26 cellular contexts compared by ENCODE assay signal in the genomic region with DNA sequence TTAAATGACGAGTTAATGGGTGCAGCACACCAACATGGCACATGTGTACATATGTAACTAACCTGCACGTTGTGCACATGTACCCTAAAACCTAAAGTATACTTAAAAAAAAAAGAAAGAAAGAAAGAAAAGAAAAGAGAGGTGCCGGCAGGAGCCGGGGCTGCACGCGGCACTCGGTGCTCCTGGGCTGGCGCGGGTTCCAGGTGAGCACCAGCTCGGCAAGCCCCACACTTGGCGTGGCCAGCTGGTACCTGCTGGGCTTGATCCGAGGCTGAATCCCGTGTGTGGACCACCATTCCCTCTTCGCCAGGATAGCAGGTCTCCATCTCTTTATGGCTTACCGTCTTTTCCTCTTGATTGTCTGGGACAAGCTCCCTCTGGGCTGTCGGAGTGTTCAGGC. TPM values are rescaled to one million over a fixed set of nuclear protein-coding genes. Genes with fewer than 3 reads are reported as not detected.
DNase-seq lines count a peak whose midpoint lies in the region; ATAC-seq, FAIRE-seq and TF ChIP-seq lines count a peak whose summit lies in the region.
"Had no signal": no experiment of that assay in that cellular context is flagged by ENCODE, and none has a peak within 500 bp of the region (broad histone marks: within the 10 kb centered on the region; RNA-seq: fewer than 3 reads in every experiment).

No MANE protein-coding gene starts in this region.

- H2BK5ac ChIP-seq in H1 (ENCODE audit: low read depth, low read length), result peak overlapping the region; percentile 44; the same call in 1 of the 2 replicates

- H4K5ac ChIP-seq in H1 (ENCODE audit: insufficient read length, low read depth, low read length), result no peak overlapping the region

- H3F3A ChIP-seq in GM23248 (ENCODE audit: insufficient read depth), result no peaks in the 10 kb centered on the region

- no peaks in the 10 kb centered on the region for H4K20me1 ChIP-seq in H1 (replicated peaks in 1 of 2; ENCODE audit: control insufficient read depth in 1 of 2, insufficient read depth in 2 of 2, low read length in 2 of 2)
- no peaks in the 10 kb centered on the region for H4K20me1 ChIP-seq in GM23248 (ENCODE audit: insufficient read depth)
- H4K20me1 ChIP-seq: BLaER1 had no signal

- no peak for TF ChIP-seq POLR2A in H1 (IDR thresholded peaks at IDR 0.05; ENCODE audit: control extremely low read depth in 1 of 2, low read depth in 2 of 2, low read length in 2 of 2)

- no peak overlapping the region for H3K27ac ChIP-seq in H1 (ENCODE audit: low read depth, low read length)
- H3K27ac ChIP-seq in GM23248, result no peak overlapping the region
- no peak overlapping the region for H3K27ac ChIP-seq in heart right ventricle
- H3K27ac ChIP-seq: BLaER1 had no signal

- H2BK20ac ChIP-seq in H1 (ENCODE audit: low read length), result no peak overlapping the region

- no peaks in the 10 kb centered on the region for H3K4me1 Mint-ChIP-seq in osteocyte (ENCODE audit: unreplicated experiment)
- H3K4me1 Mint-ChIP-seq: CD14-positive monocyte; CD4-positive, alpha-beta memory T cell; CD4-positive, CD25-positive, alpha-beta regulatory T cell; CD8-positive, alpha-beta memory T cell had no signal

- DNase-seq in H1 (ENCODE audit: low read depth in 1 of 2, low spot score in 2 of 2) (peak in 1 of 2 experiments; percentile 37), osteocyte (ENCODE audit: extremely low spot score, unreplicated experiment) (peak; percentile 80), GM23248 (no peak), Right ventricle myocardium superior (no peak), heart right ventricle (no peak)
- DNase-seq: 8988T; ACHN; C1 segment of cervical spinal cord; CD4-positive, alpha-beta memory T cell; CD4-positive, CD25-positive, alpha-beta regulatory T cell; CD8-positive, alpha-beta memory T cell; COR-L47; DMS 273 treated with DMSO at 0.1 percent for 48 hours; DMS153; DMS53; DMS79; DND-41; EL; GDM1 had no signal

- no peak overlapping the region for H2BK15ac ChIP-seq in H1 (ENCODE audit: low read length)

- H3K27me3 ChIP-seq in H1 (replicated peaks in 1 of 4; ENCODE audit: control insufficient read depth in 3 of 4, extremely low read depth in 1 of 4, insufficient read depth in 3 of 4, low read length in 3 of 4) (no peaks in the 10 kb centered on the region), GM23248 (replicated peaks; ENCODE audit: insufficient read depth) (0 out of 2 replicates have a peak, but pooled peaks cover 8% of the 10 kb centered on the region), heart right ventricle (no peaks in the 10 kb centered on the region)
- H3K27me3 ChIP-seq: BE2C, BLaER1 had no signal

- H3K14ac ChIP-seq in H1 (ENCODE audit: insufficient read length), result no peak overlapping the region

- H2BK12ac ChIP-seq in H1 (ENCODE audit: low read depth, low read length), result no peak overlapping the region

- TF ChIP-seq RAD21 in H1 (IDR thresholded peaks at IDR 0.05 in 1 of 2, conservative IDR thresholded peaks at IDR 0.05 in 1 of 2; ENCODE audit: low read depth in 2 of 2, low read length in 2 of 2), result no peak

- H3K9me3 ChIP-seq in H1 (ENCODE audit: insufficient read depth in 2 of 2, low read depth in 1 of 2, low read length in 1 of 2), result peaks cover 2 to 7% of the 10 kb centered on the region in 2 experiments; a peak in 3 of 4 replicates
- H3K9me3 ChIP-seq in GM23248 (ENCODE audit: low read depth), result no peaks in the 10 kb centered on the region
- H3K9me3 ChIP-seq in heart right ventricle, result peaks cover 0 to 18% (median 0%) of the 10 kb centered on the region in 11 donors
- H3K9me3 ChIP-seq: BE2C had no signal

- no peak for TF ChIP-seq EP300 in H1 (IDR thresholded peaks at IDR 0.05; ENCODE audit: borderline replicate concordance in 1 of 2, low read depth in 2 of 2, low read length in 2 of 2)

- no peak overlapping the region for H3K4ac ChIP-seq in H1 (replicated peaks; ENCODE audit: insufficient read length, low read depth, low read length)

- H3K4me3 Mint-ChIP-seq in osteocyte (ENCODE audit: unreplicated experiment), result no peak overlapping the region
- H3K4me3 Mint-ChIP-seq: CD14-positive monocyte; CD4-positive, alpha-beta memory T cell; CD8-positive, alpha-beta memory T cell had no signal

- H3K9me3 Mint-ChIP-seq in osteocyte (ENCODE audit: unreplicated experiment), result peaks cover 5% of the 10 kb centered on the region

- no peak overlapping the region for H2AK5ac ChIP-seq in H1 (ENCODE audit: low read depth, low read length)

- TF ChIP-seq CTCF in H1 (IDR thresholded peaks at IDR 0.05; ENCODE audit: control extremely low read depth in 1 of 3, insufficient read depth in 1 of 3, low read depth in 1 of 3, low read length in 3 of 3) (no peak), osteocyte (IDR thresholded peaks at IDR 0.05) (no peak), heart right ventricle (IDR thresholded peaks at IDR 0.05) (no peak)

- H2AFZ ChIP-seq in H1 (ENCODE audit: low read length), result no peak overlapping the region
- no peak overlapping the region for H2AFZ ChIP-seq in GM23248

- H3K79me2 ChIP-seq in H1 (ENCODE audit: control insufficient read depth in 1 of 2, insufficient read depth in 2 of 2, low read length in 2 of 2), result no peaks in the 10 kb centered on the region
- H3K79me2 ChIP-seq in GM23248 (ENCODE audit: insufficient read depth), result no peaks in the 10 kb centered on the region

- intact Hi-C loops in Right ventricle myocardium superior (cut with DNase I), result no loop called here
- intact Hi-C loops in heart right ventricle (cut with DNase I), result loop anchor here in 3 of 10 donors (10.0 kb wide), 4 partner anchors 76 to 154 kb away; a partner anchor contains a TSS

- ATAC-seq in Right ventricle myocardium superior (ENCODE audit: poor library complexity) (no peak), heart right ventricle (no peak)
- ATAC-seq: GM12878 had no signal

- H2BK120ac ChIP-seq in H1 (replicated peaks; ENCODE audit: low read depth, low read length), result no peak overlapping the region

- H3K23ac ChIP-seq in H1 (ENCODE audit: insufficient read length), result no peak overlapping the region

- H3K23me2 ChIP-seq in H1 (ENCODE audit: low read depth, low read length), result no peaks in the 10 kb centered on the region

- H4K8ac ChIP-seq in H1 (ENCODE audit: extremely low read depth, insufficient read depth, low read length), result no peak overlapping the region

- no peaks in the 10 kb centered on the region for H3K36me3 Mint-ChIP-seq in osteocyte (ENCODE audit: unreplicated experiment)
- H3K36me3 Mint-ChIP-seq: CD14-positive monocyte; CD4-positive, CD25-positive, alpha-beta regulatory T cell had no signal

- POLR2A ChIA-PET in H1 (lab: Charles Lee; ENCODE audit: partially characterized antibody), result interaction anchor here (0.6 kb wide), 1 partner anchor 11 kb away, joined by 3 read pairs; no protein-coding TSS in a partner anchor

- H3K4me2 ChIP-seq in H1 (ENCODE audit: insufficient read depth in 1 of 2, low read depth in 2 of 2, low read length in 2 of 2) (no peak overlapping the region), GM23248 (ENCODE audit: unreplicated experiment) (no peak overlapping the region)
- H3K4me2 ChIP-seq: BLaER1 had no signal

- H3K56ac ChIP-seq in H1 (replicated peaks; ENCODE audit: insufficient read length, low read depth, low read length), result no peak overlapping the region

- no peaks in the 10 kb centered on the region for H3K9me2 ChIP-seq in GM23248 (ENCODE audit: insufficient read depth)

- in situ Hi-C loops in GM23248 (cut with MboI), result no loop called here

- H3K4me3 ChIP-seq in H1 (ENCODE audit: extremely low read depth in 1 of 4, insufficient read depth in 2 of 4, low read depth in 3 of 4, low read length in 4 of 4), result no peak overlapping the region
- H3K4me3 ChIP-seq in GM23248, result no peak overlapping the region
- H3K4me3 ChIP-seq in heart right ventricle, result no peak overlapping the region
- H3K4me3 ChIP-seq: BLaER1, GM12878 had no signal

- H3K4me1 ChIP-seq in H1 (replicated peaks in 1 of 4; ENCODE audit: control insufficient read depth in 3 of 4, insufficient read depth in 4 of 4, low read length in 3 of 4) (no peaks in the 10 kb centered on the region; a peak in 1 of 7 replicates), GM23248 (ENCODE audit: insufficient read depth) (no peaks in the 10 kb centered on the region), heart right ventricle (no peaks in the 10 kb centered on the region)
- H3K4me1 ChIP-seq: BE2C, BLaER1 had no signal

- no peak overlapping the region for H3K9ac ChIP-seq in H1 (replicated peaks in 1 of 4; ENCODE audit: extremely low read depth in 1 of 4, low read depth in 3 of 4, low read length in 3 of 4)
- H3K9ac ChIP-seq in GM23248, result no peak overlapping the region
- H3K9ac ChIP-seq: BLaER1 had no signal

- peaks cover 9% of the 10 kb centered on the region for H3K27me3 Mint-ChIP-seq in osteocyte (ENCODE audit: unreplicated experiment)

- CTCF ChIA-PET in H1 (lab: Charles Lee; ENCODE audit: partially characterized antibody), result interaction anchor here (1.5 kb wide), 1 partner anchor 306 kb away, joined by 4 read pairs; no protein-coding TSS in a partner anchor

- H3K36me3 ChIP-seq in H1 (ENCODE audit: control insufficient read depth in 2 of 4, insufficient read depth in 4 of 4, low read length in 3 of 4) (no peaks in the 10 kb centered on the region), GM23248 (ENCODE audit: low read depth) (no peaks in the 10 kb centered on the region), heart right ventricle (no peaks in the 10 kb centered on the region)
- H3K36me3 ChIP-seq: BE2C, BLaER1 had no signal

- H4K91ac ChIP-seq in H1 (replicated peaks; ENCODE audit: insufficient read length, low read length), result no peak overlapping the region

- no peak overlapping the region for H3K27ac Mint-ChIP-seq in osteocyte (ENCODE audit: unreplicated experiment)
- H3K27ac Mint-ChIP-seq: CD14-positive monocyte; CD4-positive, alpha-beta memory T cell; CD4-positive, CD25-positive, alpha-beta regulatory T cell had no signal

- WGBS in H1 (ENCODE audit: extremely low coverage in 1 of 2, insufficient coverage in 1 of 2, insufficient read length in 1 of 2, insufficient replicate concordance in 2 of 2, low coverage in 1 of 2, low lambda C conversion rate in 2 of 2, missing lambda C conversion rate in 1 of 2), 2 experiments, result 92% methylated on average over 16 of the region's 16 CpGs; no CpG with 5 or more reads in 1 of the 2 experiments
- WGBS in GM23248 (ENCODE audit: low coverage in 1 of 2, low lambda C conversion rate in 2 of 2, missing lambda C conversion rate in 2 of 2), 2 experiments, result 85% methylated on average over 15 to 16 of the region's 16 CpGs
- 95 to 96% methylated on average over 16 of the region's 16 CpGs for WGBS in heart right ventricle, 2 donors

- FAIRE-seq in H1 (lab: Jason Lieb, UNC), result no peak
- FAIRE-seq: A204.1, GM12878, GM12892, GM18507 had no signal

- H3K79me1 ChIP-seq in H1 (ENCODE audit: low read depth, low read length), result no peaks in the 10 kb centered on the region

- H3K18ac ChIP-seq in H1 (ENCODE audit: extremely low read depth, low read length), result no peak overlapping the region

RNA-seq across cellular contexts. Expression of a gene that starts 17.9 kb away (rescaled TPM):
- total RNA-seq in H1 (2021; fragmentation: NEBNext Ultra II Directional; extraction: Animal tissue kit (Norgen Biotek cat#: 25700)), result 3.8 and 4.4 TPM in 2 replicates
- polyA plus RNA-seq in H1 (2011; rRNA removed) (3.2 and 3.7 TPM in 2 replicates), GM23248 (2016; fragmentation: Nextera tagmentation; extraction: Ambion mirVana) (1.2 and 1.3 TPM in 2 replicates), heart right ventricle (1 to 10 TPM; 1.8 to 6.5 TPM)
- 3.8 TPM for polyA plus RNA-seq in H1 (2011; cell fraction: cytosol; rRNA removed)
- polyA plus RNA-seq in H1 (2011; cell fraction: nucleus; rRNA removed), result 6.5 TPM
- 3.4 to 5.2 TPM (median 4.3 TPM) in 4 replicates for polyA plus RNA-seq in H1 (2012, experiment 1 of 2)
- 0.33 TPM for polyA plus RNA-seq in H1 (2012, experiment 2 of 2)
- polyA plus RNA-seq in H1 (2013, experiment 1 of 2), result 2.9 TPM
- 2.2 TPM for polyA plus RNA-seq in H1 (2013, experiment 2 of 2)
- 20.2 and 28.7 TPM in 2 replicates for polyA minus RNA-seq in H1 (2011; rRNA and poly(A)+ RNA removed)
- 2.3 TPM for polyA minus RNA-seq in H1 (2011; cell fraction: cytosol; rRNA and poly(A)+ RNA removed)
- polyA minus RNA-seq in H1 (2011; cell fraction: nucleus; rRNA and poly(A)+ RNA removed), result 10.7 TPM
- total RNA-seq in osteocyte (2.3 and 2.8 TPM in 2 replicates), Right ventricle myocardium superior (6.3 TPM), heart right ventricle (10 to 100 TPM in 9 of 10 donors, 1 to 10 TPM in 1; 8.9 to 20.0 (median 15.8) TPM)
- 0.51 and 1.1 TPM in 2 replicates for total RNA-seq in GM23248 (2014; rRNA removed; shearing (Covaris generic))
